ENCODE assay signal across 8 cellular contexts in the genomic region with DNA sequence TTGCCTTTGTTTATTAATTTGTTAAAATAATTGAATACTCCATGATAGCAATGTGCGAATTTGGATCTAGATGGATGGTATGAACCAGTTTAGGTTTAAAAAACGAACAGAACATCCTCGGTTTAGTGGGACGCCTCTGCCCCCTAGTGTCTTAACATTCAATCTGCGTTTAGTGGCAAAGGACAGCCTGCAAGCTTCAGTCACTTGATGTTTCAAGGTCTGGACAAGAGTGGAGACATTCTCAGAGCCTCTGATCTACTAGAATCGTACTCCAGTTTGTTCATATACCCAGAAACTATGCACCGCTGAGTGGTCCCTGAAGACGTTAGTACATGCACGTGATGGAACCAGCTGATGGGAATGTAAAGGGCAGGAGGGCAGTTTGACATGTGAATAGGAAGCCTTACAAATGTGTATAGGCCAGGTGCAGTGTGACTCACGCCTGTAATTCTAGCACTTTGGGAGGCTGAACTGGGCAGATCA. TPM values are rescaled to one million over a fixed set of nuclear protein-coding genes. Genes with fewer than 3 reads are reported as not detected.
DNase-seq lines count a peak whose midpoint lies in the region; ATAC-seq and TF ChIP-seq lines count a peak whose summit lies in the region.

No MANE protein-coding gene starts in this region.

- POLR2A ChIA-PET in activated B cell treated with CpG ODN at 0.5 μM for 24 hours (lab: Charles Lee) = no interaction called here

- H3K9me3 Mint-ChIP-seq in activated B cell treated with CpG ODN at 0.5 μM for 24 hours = no peaks in the 10 kb centered on the region

- peak in 10 of 14 donors; percentile 7 to 53 (median 32) for DNase-seq in C1 segment of cervical spinal cord (lab: John Stamatoyannopoulos, UW)
- DNase-seq in NCI-H345 (lab: John Stamatoyannopoulos, UW) = peak; percentile 76
- no peak for DNase-seq in activated B cell treated with CpG ODN at 0.5 μM for 24 hours
- peak; percentile 75 for DNase-seq in colonic mucosa
- peak; percentile 12 to 29 for DNase-seq in stimulated activated CD8-positive, alpha-beta memory T cell treated with anti-CD3 and anti-CD28 coated beads, Interleukin-7, amount 100 ng/mL, for 4 hours (ENCODE audit: low read depth in 2 of 2)

- no peak overlapping the region for H3K27ac Mint-ChIP-seq in activated B cell treated with CpG ODN at 0.5 μM for 24 hours

- H3K27me3 ChIP-seq in colonic mucosa (no peaks in the 10 kb centered on the region), liver (ENCODE audit: control insufficient read depth in 4 of 4, insufficient read depth in 4 of 4, low read length in 3 of 4) (no peaks in the 10 kb centered on the region)

- peak; percentile 97 to 98 for TF ChIP-seq RAD21 in liver (IDR thresholded peaks at IDR 0.05)

- CTCF ChIA-PET in activated B cell treated with CpG ODN at 0.5 μM for 24 hours (lab: Charles Lee) = interaction anchor here (0.7 to 3.0 kb wide), 9 partner anchors 11 to 1104 kb away, joined by 3 to 11 read pairs (median 3); no protein-coding TSS in a partner anchor

- H3K27ac ChIP-seq in colonic mucosa (no peak overlapping the region), liver (ENCODE audit: low read depth in 1 of 2, low read length in 2 of 2) (no peak overlapping the region)

- no peak overlapping the region for H3K4me3 ChIP-seq in colonic mucosa
- H3K4me3 ChIP-seq in liver (ENCODE audit: low read depth in 1 of 3, low read length in 3 of 3) = no peak overlapping the region

- H3K4me1 Mint-ChIP-seq in activated B cell treated with CpG ODN at 0.5 μM for 24 hours = no peaks in the 10 kb centered on the region

- no peak overlapping the region for H3K4me3 Mint-ChIP-seq in activated B cell treated with CpG ODN at 0.5 μM for 24 hours

- peak; percentile 85 for ATAC-seq in GM19043 (IDR thresholded peaks at IDR 0.05; ENCODE audit: low read depth, unreplicated experiment)
- ATAC-seq in HG03342 (IDR thresholded peaks at IDR 0.05; ENCODE audit: unreplicated experiment) = peak; percentile 86
- peak; percentile 52 for ATAC-seq in activated B cell treated with CpG ODN at 0.5 μM for 24 hours (ENCODE audit: low read depth)

- H3K9me3 ChIP-seq in colonic mucosa (no peaks in the 10 kb centered on the region), liver (ENCODE audit: control insufficient read depth in 4 of 4, low read length in 3 of 4) (no peaks in the 10 kb centered on the region)

- peak; percentile 54 for TF ChIP-seq CTCF in activated B cell treated with CpG ODN at 0.5 μM for 24 hours (IDR thresholded peaks at IDR 0.05)
- TF ChIP-seq CTCF in colonic mucosa (IDR thresholded peaks at IDR 0.05) = peak; percentile 68
- TF ChIP-seq CTCF in liver (IDR thresholded peaks at IDR 0.05; ENCODE audit: low read depth, low read length, missing input control) = peak; percentile 78

- H3K9ac ChIP-seq in colonic mucosa (ENCODE audit: low read depth in 2 of 2, low read length in 2 of 2) (no peak overlapping the region), liver (ENCODE audit: low read depth in 1 of 2, low read length in 2 of 2) (no peak overlapping the region)

- H3K36me3 Mint-ChIP-seq in activated B cell treated with CpG ODN at 0.5 μM for 24 hours (ENCODE audit: low read depth) = no peaks in the 10 kb centered on the region

- no peaks in the 10 kb centered on the region for H3K36me3 ChIP-seq in colonic mucosa
- H3K36me3 ChIP-seq in liver (ENCODE audit: control insufficient read depth in 4 of 4, insufficient read depth in 3 of 4, low read depth in 1 of 4, low read length in 3 of 4) = no peaks in the 10 kb centered on the region

- intact Hi-C loops in activated B cell treated with CpG ODN at 0.5 μM for 24 hours (cut with micrococcal nuclease) = loop anchor here (1.0 kb wide), 5 partner anchors 111 to 1105 kb away; no protein-coding TSS in a partner anchor
- intact Hi-C loops in colonic mucosa (cut with DNase I) = loop anchor here (5.0 to 10.0 kb wide), 4 partner anchors 380 to 1005 kb away; no protein-coding TSS in a partner anchor

- no peaks in the 10 kb centered on the region for H3K27me3 Mint-ChIP-seq in activated B cell treated with CpG ODN at 0.5 μM for 24 hours

- no peaks in the 10 kb centered on the region for H3K4me1 ChIP-seq in colonic mucosa
- no peaks in the 10 kb centered on the region for H3K4me1 ChIP-seq in liver (ENCODE audit: control insufficient read depth in 4 of 4, insufficient read depth in 4 of 4, low read length in 3 of 4)

- WGBS in liver = 9% methylated on average over 10 of the region's 10 CpGs

TF ChIP-seq in liver, 16 proteins besides CTCF, POLR2A, EP300 and RAD21:
- TF ChIP-seq YY1 (IDR thresholded peaks at IDR 0.05) = no peak
- TF ChIP-seq HNF4G (IDR thresholded peaks at IDR 0.05) = no peak
- no peak for TF ChIP-seq FOXA2 (IDR thresholded peaks at IDR 0.05)
- TF ChIP-seq, protein P1, sequence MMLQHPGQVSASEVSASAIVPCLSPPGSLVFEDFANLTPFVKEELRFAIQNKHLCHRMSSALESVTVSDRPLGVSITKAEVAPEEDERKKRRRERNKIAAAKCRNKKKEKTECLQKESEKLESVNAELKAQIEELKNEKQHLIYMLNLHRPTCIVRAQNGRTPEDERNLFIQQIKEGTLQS (IDR thresholded peaks at IDR 0.05) = no peak
- TF ChIP-seq TAF1 (conservative IDR thresholded peaks at IDR 0.05) = no peak
- TF ChIP-seq EGR1 (IDR thresholded peaks at IDR 0.05; ENCODE audit: low read depth in 2 of 2) = no peak
- TF ChIP-seq JUND (IDR thresholded peaks at IDR 0.05) = no peak
TF ChIP-seq in liver: peak in this region for 0.

RNA-seq across cellular contexts. Expression of a gene that starts 17.8 kb away (rescaled TPM):
- total RNA-seq in activated B cell treated with CpG ODN at 0.5 μM for 24 hours (3.4 TPM in 2 replicates), colonic mucosa (10 to 100 TPM; 11.0 to 17.9 TPM), liver (1 to 10 TPM in 1 of 2 donors, under 1 TPM in 1; 0.65 to 2.7 TPM)
- polyA plus RNA-seq in liver = under 1 TPM; 0.23 to 0.35 TPM

RNA-seq across cellular contexts. Expression of a gene that starts 20.5 kb away (rescaled TPM):
- total RNA-seq in activated B cell treated with CpG ODN at 0.5 μM for 24 hours (76.1 and 80.6 TPM in 2 replicates), colonic mucosa (10 to 100 TPM; 76.9 to 93.0 TPM), liver (10 to 100 TPM; 49.7 to 54.5 TPM)
- polyA plus RNA-seq in liver = 10 to 100 TPM; 13.2 to 17.0 TPM
